ENCODE assay signal across 1 cellular context in genomic region chr21:33246963-33247362, GRCh38.
TF ChIP-seq lines count a peak whose summit lies in the region.

No MANE protein-coding gene starts in this region.

TF ChIP-seq in SK-N-SH, 30 proteins besides CTCF, POLR2A, EP300 and RAD21 (continued from another document):
- TF ChIP-seq MAX (IDR thresholded peaks at IDR 0.05; ENCODE audit: low read depth) (no peak), PBX3 (IDR thresholded peaks at IDR 0.05) (no peak), POLR2AphosphoS5 (IDR thresholded peaks at IDR 0.05; ENCODE audit: low read depth, low read length) (no peak), MEF2A (IDR thresholded peaks at IDR 0.05; ENCODE audit: borderline replicate concordance, low read depth) (no peak), YY1 (IDR thresholded peaks at IDR 0.05; ENCODE audit: low read depth) (no peak), ELF1 (IDR thresholded peaks at IDR 0.05) (no peak), NFIC (IDR thresholded peaks at IDR 0.05; ENCODE audit: borderline replicate concordance) (no peak), FOXJ3 (CRISPR knock-in tag; IDR thresholded peaks at IDR 0.05) (no peak), FOXM1 (IDR thresholded peaks at IDR 0.05; ENCODE audit: low read depth) (no peak), CHD2 (IDR thresholded peaks at IDR 0.05; ENCODE audit: low read length, partially characterized antibody) (no peak), NRF1 (IDR thresholded peaks at IDR 0.05; ENCODE audit: low read depth, low read length) (no peak), SMC3 (IDR thresholded peaks at IDR 0.05; ENCODE audit: low read depth, low read length) (no peak), MXI1 (IDR thresholded peaks at IDR 0.05; ENCODE audit: low read depth, low read length) (no peak)
